ENCODE assay signal across 19 cellular contexts in genomic region chr12:125210104-125210755, GRCh38. TPM values are rescaled to one million over a fixed set of nuclear protein-coding genes. Genes with fewer than 3 reads are reported as not detected.
"Had no signal": no experiment of that assay in that cellular context is flagged by ENCODE, and none has a peak within 500 bp of the region (broad histone marks: within the 10 kb centered on the region; RNA-seq: fewer than 3 reads in every experiment).

No MANE protein-coding gene starts in this region.

- H3K4me3 Mint-ChIP-seq: activated T-cell treated with anti-CD3 and anti-CD28 coated beads, Interleukin-2, amount 50 U/mL, for 72 hours; endodermal cell; memory B cell; T-cell had no signal

- H3K36me3 Mint-ChIP-seq: memory B cell, T-cell had no signal

- H3K9me3 Mint-ChIP-seq: activated T-cell treated with anti-CD3 and anti-CD28 coated beads, Interleukin-2, amount 50 U/mL, for 72 hours; T-cell had no signal

- H3K27ac Mint-ChIP-seq: activated T-cell treated with anti-CD3 and anti-CD28 coated beads, Interleukin-2, amount 50 U/mL, for 72 hours; endodermal cell; memory B cell; T-cell had no signal

- H3K4me1 Mint-ChIP-seq: memory B cell, T-cell had no signal

- DNase-seq: activated effector memory CD4-positive, alpha-beta T cell treated with anti-CD3 and anti-CD28 coated beads, Interleukin-2, amount 50 U/mL, for 16 hours; aorta; brain microvascular endothelial cell; central memory CD4-positive, alpha-beta T cell; dorsolateral prefrontal cortex; foreskin fibroblast; pancreas; stimulated activated CD8-positive, alpha-beta memory T cell treated with anti-CD3 and anti-CD28 coated beads, Interleukin-4, amount 100 ng/mL, for 48 hours; stimulated activated naive CD4-positive, alpha-beta T cell; substantia nigra; T-cell; tibial artery; uterus had no signal

- ATAC-seq: pancreas, sciatic nerve, SK-N-SH treated with all-trans-retinoic acid at 6 μM for 48 hours, T-cell had no signal

RNA-seq across cellular contexts. Expression of gene TMEM132B, which starts 24.0 kb away (rescaled TPM):
- total RNA-seq: activated T-cell treated with anti-CD3 and anti-CD28 coated beads, Interleukin-2, amount 50 U/mL, for 72 hours; smooth muscle cell had no signal
